Comparison of ENCODE assay signal across 15 cellular contexts in genomic region chr19:27906081-27906480, GRCh38.
DNase-seq lines count a peak whose midpoint lies in the region; ATAC-seq and TF ChIP-seq lines count a peak whose summit lies in the region.
"Had no signal": no experiment of that assay in that cellular context is flagged by ENCODE, and none has a peak within 500 bp of the region (broad histone marks: within the 10 kb centered on the region; RNA-seq: fewer than 3 reads in every experiment).

No MANE protein-coding gene starts in this region.

- DNase-seq in anterior cingulate cortex (lab: John Stamatoyannopoulos, UW) (peak in 45 of 58 donors; percentile 2 to 88 (median 46)), head of caudate nucleus (peak; percentile 38 to 89 (median 78)), occipital lobe (lab: John Stamatoyannopoulos, UW) (peak; percentile 44), testis (peak; percentile 67)
- no peak for DNase-seq in activated CD4-positive, alpha-beta T cell treated with anti-CD3 and anti-CD28 coated beads, Interleukin-2, amount 50 U/mL, for 1 hour
- no peak for DNase-seq in NK-92 treated with Interleukin-12 subunit alpha and Interleukin-12 subunit beta, amount 100 ng/mL, for 24 hours (lab: John Stamatoyannopoulos, UW)
- DNase-seq: COR-L47, GF-D8, NCI-H187, NCI-H345, NCI-H526 treated with DMSO at 0.1 percent for 48 hours, OCI-M1, SHP77 treated with DMSO at 0.1 percent for 48 hours had no signal

- no peak overlapping the region for H3K27ac Mint-ChIP-seq in activated T-helper 17 cell treated with anti-CD3 and anti-CD28 coated beads, Interleukin-2, amount 50 U/mL, for 72 hours

- no peak overlapping the region for H3K4me3 ChIP-seq in testis

- no peaks in the 10 kb centered on the region for H3K9me3 ChIP-seq in testis

- no peaks in the 10 kb centered on the region for H3K36me3 Mint-ChIP-seq in activated T-helper 17 cell treated with anti-CD3 and anti-CD28 coated beads, Interleukin-2, amount 50 U/mL, for 72 hours (ENCODE audit: low read depth)
- H3K36me3 Mint-ChIP-seq: CD14-positive monocyte had no signal

- ATAC-seq in activated T-helper 17 cell treated with anti-CD3 and anti-CD28 coated beads, Interleukin-2, amount 50 U/mL, for 72 hours (replicated peaks), result no peak

- no peaks in the 10 kb centered on the region for H3K4me1 Mint-ChIP-seq in activated T-helper 17 cell treated with anti-CD3 and anti-CD28 coated beads, Interleukin-2, amount 50 U/mL, for 72 hours
- H3K4me1 Mint-ChIP-seq: CD14-positive monocyte had no signal

- H3K27me3 ChIP-seq in testis, result no peaks in the 10 kb centered on the region

- no peak for TF ChIP-seq POLR2A in testis (IDR thresholded peaks at IDR 0.05)

- no peaks in the 10 kb centered on the region for H3K27me3 Mint-ChIP-seq in activated T-helper 17 cell treated with anti-CD3 and anti-CD28 coated beads, Interleukin-2, amount 50 U/mL, for 72 hours

- peaks cover 13% of the 10 kb centered on the region for H3K4me1 ChIP-seq in testis

- WGBS in testis, 2 donors, result 57 to 71% methylated on average over 4 of the region's 4 CpGs

- H3K27ac ChIP-seq in testis, result peak overlapping the region; percentile 50 to 80

- intact Hi-C loops in head of caudate nucleus (cut with DNase I) (no loop called here), testis (cut with DNase I; ENCODE audit: low total_unique reads) (no loop called here)

- no peaks in the 10 kb centered on the region for H3K9me3 Mint-ChIP-seq in activated T-helper 17 cell treated with anti-CD3 and anti-CD28 coated beads, Interleukin-2, amount 50 U/mL, for 72 hours

- no peak for TF ChIP-seq CTCF in testis (IDR thresholded peaks at IDR 0.05)

- H3K4me3 Mint-ChIP-seq in activated T-helper 17 cell treated with anti-CD3 and anti-CD28 coated beads, Interleukin-2, amount 50 U/mL, for 72 hours, result no peak overlapping the region
- H3K4me3 Mint-ChIP-seq: CD14-positive monocyte had no signal

- H3K36me3 ChIP-seq in testis (ENCODE audit: low read depth, missing control alignments), result no peaks in the 10 kb centered on the region

Comparison
In these comparisons a context has a peak if more than half of its experiments do, and no peak if none do; other contexts are left out.
1. DNase-seq: peak in anterior cingulate cortex (45 of 58), head of caudate nucleus (42 of 42), occipital lobe (single experiment) and testis (single experiment); none in activated CD4-positive, alpha-beta T cell treated with anti-CD3 and anti-CD28 coated beads, Interleukin-2, amount 50 U/mL, for 1 hour (single experiment) and NK-92 treated with Interleukin-12 subunit alpha and Interleukin-12 subunit beta, amount 100 ng/mL, for 24 hours (single experiment).